1 cellular context compared by ENCODE assay signal in genomic region chr19:50820549-50821247, GRCh38.
TF ChIP-seq lines count a peak whose summit lies in the region.

No MANE protein-coding gene starts in this region.

TF ChIP-seq in HepG2, 621 proteins besides CTCF, POLR2A, EP300 and RAD21:
- TF ChIP-seq ZNF549 (CRISPR knock-in tag; IDR thresholded peaks at IDR 0.05) (no peak), RBFOX2 (IDR thresholded peaks at IDR 0.05; ENCODE audit: low read depth, low read length) (no peak), TBP (CRISPR knock-in tag; IDR thresholded peaks at IDR 0.05) (no peak), IRF9 (CRISPR knock-in tag; IDR thresholded peaks at IDR 0.05; ENCODE audit: borderline replicate concordance) (no peak), HIC2 (CRISPR knock-in tag; IDR thresholded peaks at IDR 0.05; ENCODE audit: low read depth) (no peak), ZNF629 (CRISPR knock-in tag; conservative IDR thresholded peaks at IDR 0.05) (no peak), TFDP1 (CRISPR knock-in tag; IDR thresholded peaks at IDR 0.05; ENCODE audit: borderline replicate concordance) (no peak)
